29 cellular contexts compared by ENCODE assay signal in genomic region chr19:15776991-15777787, GRCh38. TPM values are rescaled to one million over a fixed set of nuclear protein-coding genes. Genes with fewer than 3 reads are reported as not detected.
"Had no signal": no experiment of that assay in that cellular context is flagged by ENCODE, and none has a peak within 500 bp of the region (broad histone marks: within the 10 kb centered on the region; RNA-seq: fewer than 3 reads in every experiment).

No MANE protein-coding gene starts in this region.

- H3K4me1 Mint-ChIP-seq: nephron progenitor cell had no signal

- H3K36me3 ChIP-seq: gastrocnemius medialis, neutrophil, suprapubic skin had no signal

- H3K9me3 ChIP-seq: gastrocnemius medialis, neutrophil, psoas muscle, suprapubic skin, tibial artery had no signal

- H3K4me1 ChIP-seq: psoas muscle had no signal

- H3K4me3 Mint-ChIP-seq: activated T-cell treated with anti-CD3 and anti-CD28 coated beads, Interleukin-2, amount 50 U/mL, for 24 hours; naive B cell; nephron progenitor cell had no signal

- H3K27ac Mint-ChIP-seq: activated T-cell treated with anti-CD3 and anti-CD28 coated beads, Interleukin-2, amount 50 U/mL, for 24 hours; naive B cell; nephron progenitor cell had no signal

- H3K9me3 Mint-ChIP-seq: activated T-cell treated with anti-CD3 and anti-CD28 coated beads, Interleukin-2, amount 50 U/mL, for 24 hours had no signal

- H3K27ac ChIP-seq: epithelial cell of prostate, gastrocnemius medialis, neutrophil, parathyroid adenoma, psoas muscle, suprapubic skin, tibial artery had no signal

- H3K27me3 ChIP-seq: gastrocnemius medialis, suprapubic skin, tibial artery had no signal

- DNase-seq: activated CD4-positive, alpha-beta T cell treated with anti-CD3 and anti-CD28 coated beads for 4 hours; activated CD4-positive, alpha-beta T cell treated with anti-CD3 and anti-CD28 coated beads, Interleukin-2, amount 50 U/mL, for 48 hours; activated CD4-positive, CD25-positive, alpha-beta regulatory T cell; activated CD8-positive, alpha-beta memory T cell treated with anti-CD3 and anti-CD28 coated beads, Interleukin-2, amount 50 U/mL, for 48 hours; activated gamma-delta T cell treated with Interleukin-2 at 50 U/mL for 16 hours; activated naive CD4-positive, alpha-beta T cell treated with anti-CD3 and anti-CD28 coated beads, Interleukin-2, amount 50 U/mL, for 16 hours; activated T-cell treated with anti-CD3 and anti-CD28 coated beads, Interleukin-2, amount 50 U/mL, for 24 hours; amniotic stem cell; central memory CD4-positive, alpha-beta T cell; dermis blood vessel endothelial cell; effector CD4-positive, alpha-beta T cell; gastrocnemius medialis; glutamatergic neuron; left ventricle myocardium superior; naive B cell; nephron progenitor cell; psoas muscle; stimulated activated CD4-positive, alpha-beta T cell treated with anti-CD3 and anti-CD28 coated beads, Interleukin-15, amount 100 ng/mL, for 24 hours; stimulated activated CD4-positive, alpha-beta T cell treated with anti-CD3 and anti-CD28 coated beads, Interleukin-2, amount 100 ng/mL, for 24 hours; stimulated activated naive CD4-positive, alpha-beta T cell; tibial artery had no signal

- H3K4me3 ChIP-seq: gastrocnemius medialis, psoas muscle, suprapubic skin, tibial artery had no signal

RNA-seq across cellular contexts. Expression of gene OR10H5, which starts 10.3 kb away (rescaled TPM):
- total RNA-seq: activated CD8-positive, alpha-beta memory T cell treated with anti-CD3 and anti-CD28 coated beads for 36 hours; dermis blood vessel endothelial cell; gastrocnemius medialis; left ventricle myocardium superior; lung microvascular endothelial cell; mesenteric fat pad; psoas muscle; suprapubic skin; T-helper 1 cell treated with Interleukin-12 subunit alpha and Interleukin-12 subunit beta and Interleukin-4 antibody, amounts not matched to agents 30 ng/mL and 1 ng/mL, for 36 hours had no signal
- polyA plus RNA-seq: psoas muscle had no signal

RNA-seq across cellular contexts. Expression of gene OR10H1, which starts 38.3 kb away (rescaled TPM):
- total RNA-seq: activated CD8-positive, alpha-beta memory T cell treated with anti-CD3 and anti-CD28 coated beads for 36 hours; dermis blood vessel endothelial cell; gastrocnemius medialis; left ventricle myocardium superior; lung microvascular endothelial cell; mesenteric fat pad; psoas muscle; suprapubic skin had no signal
- polyA plus RNA-seq: psoas muscle had no signal

RNA-seq across cellular contexts. Expression of gene OR10H3, which starts 39.4 kb away (rescaled TPM):
- total RNA-seq: activated CD8-positive, alpha-beta memory T cell treated with anti-CD3 and anti-CD28 coated beads for 36 hours; dermis blood vessel endothelial cell; gastrocnemius medialis; left ventricle myocardium superior; lung microvascular endothelial cell; mesenteric fat pad; psoas muscle; suprapubic skin; T-helper 1 cell treated with Interleukin-12 subunit alpha and Interleukin-12 subunit beta and Interleukin-4 antibody, amounts not matched to agents 30 ng/mL and 1 ng/mL, for 36 hours had no signal
- polyA plus RNA-seq: psoas muscle had no signal

RNA-seq across cellular contexts. Expression of gene OR10H2, which starts 49.4 kb away (rescaled TPM):
- total RNA-seq: activated CD8-positive, alpha-beta memory T cell treated with anti-CD3 and anti-CD28 coated beads for 36 hours; dermis blood vessel endothelial cell; gastrocnemius medialis; left ventricle myocardium superior; lung microvascular endothelial cell; mesenteric fat pad; psoas muscle; suprapubic skin; T-helper 1 cell treated with Interleukin-12 subunit alpha and Interleukin-12 subunit beta and Interleukin-4 antibody, amounts not matched to agents 30 ng/mL and 1 ng/mL, for 36 hours had no signal
- polyA plus RNA-seq: psoas muscle had no signal
